ENCODE assay signal across 19 cellular contexts in the genomic region with DNA sequence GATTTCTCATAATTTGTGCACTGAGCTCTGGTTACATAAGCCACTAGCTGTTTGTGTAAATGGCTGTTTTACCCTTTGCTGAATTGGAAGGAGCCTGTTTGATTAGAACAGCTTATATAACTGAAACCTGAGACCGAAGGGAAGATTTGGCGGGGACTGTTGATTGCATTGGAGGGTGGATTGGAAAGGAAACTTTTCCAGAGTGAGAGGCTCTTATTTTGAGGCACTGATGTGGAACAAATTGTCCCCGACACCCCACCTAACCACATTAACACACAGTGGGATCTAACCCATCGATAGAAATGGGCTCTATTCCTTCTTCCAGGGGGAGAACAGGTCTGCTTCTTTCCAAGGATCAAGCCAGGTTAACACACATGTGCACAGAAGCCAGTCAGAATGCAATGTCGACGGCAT. TPM values are rescaled to one million over a fixed set of nuclear protein-coding genes. Genes with fewer than 3 reads are reported as not detected.
DNase-seq lines count a peak whose midpoint lies in the region; ATAC-seq and TF ChIP-seq lines count a peak whose summit lies in the region.
"Had no signal": no experiment of that assay in that cellular context is flagged by ENCODE, and none has a peak within 500 bp of the region (broad histone marks: within the 10 kb centered on the region; RNA-seq: fewer than 3 reads in every experiment).

No MANE protein-coding gene starts in this region.

- no peak overlapping the region for H3K27ac ChIP-seq in mesendoderm (ENCODE audit: low read depth, low read length)
- no peak overlapping the region for H3K27ac ChIP-seq in tibial artery
- no peak overlapping the region for H3K27ac ChIP-seq in CD8-positive, alpha-beta memory T cell (ENCODE audit: low read depth, low read length)
- H3K27ac ChIP-seq: epithelial cell of prostate had no signal

- POLR2A ChIA-PET in CD8-positive, alpha-beta memory T cell (lab: Charles Lee), result no interaction called here

- peaks cover 18 to 60% of the 10 kb centered on the region in 2 donors for H3K27me3 Mint-ChIP-seq in CD8-positive, alpha-beta memory T cell

- peaks cover 2% of the 10 kb centered on the region for H3K4me1 ChIP-seq in mesendoderm (ENCODE audit: control insufficient read depth, low read depth, low read length)
- H3K4me1 ChIP-seq in tibial artery, result peaks cover 0 to 6% (median 0%) of the 10 kb centered on the region in 4 donors
- no peaks in the 10 kb centered on the region for H3K4me1 ChIP-seq in CD8-positive, alpha-beta memory T cell (ENCODE audit: insufficient read depth, low read length)
- H3K4me1 ChIP-seq: HAP-1 had no signal

- H3K27ac Mint-ChIP-seq in CD8-positive, alpha-beta memory T cell, result no peak overlapping the region
- H3K27ac Mint-ChIP-seq: activated B cell treated with CpG ODN at 0.5 μM for 24 hours; activated naive CD8-positive, alpha-beta T cell; naive thymus-derived CD4-positive, alpha-beta T cell had no signal

- no peak overlapping the region for H3K4me3 Mint-ChIP-seq in CD8-positive, alpha-beta memory T cell
- H3K4me3 Mint-ChIP-seq: activated B cell treated with CpG ODN at 0.5 μM for 24 hours; activated naive CD8-positive, alpha-beta T cell; naive thymus-derived CD4-positive, alpha-beta T cell had no signal

- no peak overlapping the region for H3K9ac ChIP-seq in mesendoderm (ENCODE audit: low read length)

- H3K79me1 ChIP-seq in mesendoderm (ENCODE audit: low read length), result no peaks in the 10 kb centered on the region

- CTCF ChIA-PET in CD8-positive, alpha-beta memory T cell (lab: Charles Lee), result no interaction called here

- DNase-seq in NCI-H82 (lab: John Stamatoyannopoulos, UW) (peak; percentile 7), NCI-H82 treated with DMSO at 0.1 percent for 48 hours (lab: John Stamatoyannopoulos, UW; ENCODE audit: unreplicated experiment) (no peak), NCI-H526 (lab: John Stamatoyannopoulos, UW) (peak; percentile 36 to 48), mesendoderm (no peak), tibial artery (no peak), Ammon's horn (ENCODE audit: low spot score) (no peak)
- no peak for DNase-seq in CD8-positive, alpha-beta memory T cell
- DNase-seq: activated B cell treated with CpG ODN at 0.5 μM for 24 hours; activated CD8-positive, alpha-beta memory T cell treated with anti-CD3 and anti-CD28 coated beads, Interleukin-2, amount 50 U/mL, for 4 hours; heart left ventricle; left colon; MV-4-11; naive thymus-derived CD4-positive, alpha-beta T cell; OCI-M1; SW 1271 had no signal

- no peak overlapping the region for H2BK120ac ChIP-seq in mesendoderm (ENCODE audit: low read depth, low read length)

- H3K18ac ChIP-seq in mesendoderm (ENCODE audit: low read length), result no peak overlapping the region

- H3K56ac ChIP-seq in mesendoderm (ENCODE audit: low read length), result peak overlapping the region; percentile 17

- no peak overlapping the region for H2AK5ac ChIP-seq in mesendoderm (ENCODE audit: low read length)

- no peaks in the 10 kb centered on the region for H3K4me1 Mint-ChIP-seq in CD8-positive, alpha-beta memory T cell
- H3K4me1 Mint-ChIP-seq: activated B cell treated with CpG ODN at 0.5 μM for 24 hours had no signal

- H3K36me3 Mint-ChIP-seq in CD8-positive, alpha-beta memory T cell, result no peaks in the 10 kb centered on the region
- H3K36me3 Mint-ChIP-seq: activated naive CD8-positive, alpha-beta T cell; naive thymus-derived CD4-positive, alpha-beta T cell had no signal

- no peak overlapping the region for H3K23ac ChIP-seq in mesendoderm (ENCODE audit: low read length)

- H3K9me3 Mint-ChIP-seq in CD8-positive, alpha-beta memory T cell, result no peaks in the 10 kb centered on the region
- H3K9me3 Mint-ChIP-seq: activated B cell treated with CpG ODN at 0.5 μM for 24 hours; naive thymus-derived CD4-positive, alpha-beta T cell had no signal

- no peak for ATAC-seq in GM18520 (IDR thresholded peaks at IDR 0.05; ENCODE audit: unreplicated experiment)
- ATAC-seq: heart left ventricle; left colon; naive thymus-derived CD4-positive, alpha-beta T cell had no signal

- no peaks in the 10 kb centered on the region for H3K79me2 ChIP-seq in mesendoderm (ENCODE audit: control insufficient read depth, insufficient read depth, low read length)

- intact Hi-C loops in tibial artery (cut with DNase I; ENCODE audit: low total_unique reads), result no loop called here

- no peak overlapping the region for H2BK15ac ChIP-seq in mesendoderm (replicated peaks; ENCODE audit: low read depth)

- H3K4ac ChIP-seq in mesendoderm (ENCODE audit: low read depth, low read length), result no peak overlapping the region

- TF ChIP-seq CTCF in tibial artery (IDR thresholded peaks at IDR 0.05), result no peak

- no peaks in the 10 kb centered on the region for H3K27me3 ChIP-seq in mesendoderm (ENCODE audit: insufficient read depth, low read length, poor library complexity)
- no peaks in the 10 kb centered on the region for H3K27me3 ChIP-seq in tibial artery
- no peaks in the 10 kb centered on the region for H3K27me3 ChIP-seq in CD8-positive, alpha-beta memory T cell (ENCODE audit: insufficient read depth, low read length, poor library complexity, severe bottlenecking)

- H3K4me3 ChIP-seq in mesendoderm (ENCODE audit: low read length) (no peak overlapping the region), tibial artery (no peak overlapping the region)
- no peak overlapping the region for H3K4me3 ChIP-seq in CD8-positive, alpha-beta memory T cell (ENCODE audit: low read length)
- H3K4me3 ChIP-seq: HAP-1, heart left ventricle had no signal

- H3K4me2 ChIP-seq in mesendoderm (ENCODE audit: low read length), result no peak overlapping the region

- H3K9me3 ChIP-seq in tibial artery, result no peaks in the 10 kb centered on the region
- H3K9me3 ChIP-seq in CD8-positive, alpha-beta memory T cell (ENCODE audit: low read length), result no peaks in the 10 kb centered on the region
- H3K9me3 ChIP-seq: HAP-1, heart left ventricle had no signal

- H4K8ac ChIP-seq in mesendoderm (ENCODE audit: low read depth, low read length), result no peak overlapping the region

- no CpG with 5 or more reads among the region's 6 CpGs for WGBS in mesendoderm (ENCODE audit: extremely low coverage, insufficient coverage, low lambda C conversion rate)

- H4K5ac ChIP-seq in mesendoderm (ENCODE audit: low read length), result no peak overlapping the region

- H3K36me3 ChIP-seq in mesendoderm (ENCODE audit: control insufficient read depth, insufficient read depth, low read length), result no peaks in the 10 kb centered on the region
- H3K36me3 ChIP-seq in tibial artery, result no peaks in the 10 kb centered on the region
- H3K36me3 ChIP-seq in CD8-positive, alpha-beta memory T cell (ENCODE audit: insufficient read depth, low read length), result no peaks in the 10 kb centered on the region
- H3K36me3 ChIP-seq: HAP-1, heart left ventricle had no signal

- H2BK5ac ChIP-seq in mesendoderm (ENCODE audit: low read length), result no peak overlapping the region

RNA-seq across cellular contexts. Expression of a gene that starts 51.7 kb away (rescaled TPM):
- polyA plus RNA-seq in mesendoderm (2013, experiment 1 of 2), result 9.9 TPM
- 9.9 TPM for polyA plus RNA-seq in mesendoderm (2013, experiment 2 of 2)
- 1 to 10 TPM; 1.7 to 1.9 TPM for total RNA-seq in CD8-positive, alpha-beta memory T cell
- polyA plus RNA-seq in CD8-positive, alpha-beta memory T cell, result 6.5 TPM
- total RNA-seq: activated B cell treated with CpG ODN at 0.5 μM for 24 hours had no signal

Comparison
In these comparisons a context has a peak if more than half of its experiments do, and no peak if none do; other contexts are left out.
1. DNase-seq: peak in NCI-H82 (single experiment) and NCI-H526 (2 of 2); none in NCI-H82 treated with DMSO at 0.1 percent for 48 hours (single experiment), mesendoderm (single experiment), tibial artery (0 of 2), CD8-positive, alpha-beta memory T cell (0 of 5) and Ammon's horn (single experiment).